Comparison of ENCODE assay signal across 1 cellular context in genomic region chr10:119206603-119207366, GRCh38.
TF ChIP-seq lines count a peak whose summit lies in the region.

No MANE protein-coding gene starts in this region.

TF ChIP-seq in K562, 482 proteins besides CTCF, POLR2A, EP300 and RAD21 (continued from another document):
- TF ChIP-seq ZFX (CRISPR knock-in tag; IDR thresholded peaks at IDR 0.05) (peak; percentile 60), ZNF639 (CRISPR knock-in tag; conservative IDR thresholded peaks at IDR 0.05 in 1 of 2, IDR thresholded peaks at IDR 0.05 in 1 of 2) (0 out of 4 replicates have a peak, but pooled peaks of 1 of the 2 experiments have one; percentile 37), ZBTB7A (IDR thresholded peaks at IDR 0.05; ENCODE audit: borderline replicate concordance, control insufficient read depth, low read depth, low read length) (peak; percentile 87), RUNX1 (IDR thresholded peaks at IDR 0.05; ENCODE audit: low read depth) (no peak), ZNF589 (CRISPR knock-in tag; IDR thresholded peaks at IDR 0.05; ENCODE audit: low read depth) (no peak), ESRRA (IDR thresholded peaks at IDR 0.05; ENCODE audit: borderline replicate concordance, low read depth) (peak; percentile 18; the same call in 1 of the 2 replicates), DEAF1 (CRISPR knock-in tag; IDR thresholded peaks at IDR 0.05) (0 out of 2 replicates have a peak, but pooled peaks have one; percentile 12), ZBTB11 (CRISPR knock-in tag; IDR thresholded peaks at IDR 0.05) (0 out of 6 replicates have a peak, but pooled peaks of 1 of the 3 experiments have one; percentile 21)
